In genomic region chr7:48097511-48098231, GRCh38 we compare ENCODE assay signal across 11 cellular contexts. TPM values are rescaled to one million over a fixed set of nuclear protein-coding genes. Genes with fewer than 3 reads are reported as not detected.
DNase-seq lines count a peak whose midpoint lies in the region; ATAC-seq and TF ChIP-seq lines count a peak whose summit lies in the region.
"Had no signal": no experiment of that assay in that cellular context is flagged by ENCODE, and none has a peak within 500 bp of the region (broad histone marks: within the 10 kb centered on the region; RNA-seq: fewer than 3 reads in every experiment).

No MANE protein-coding gene starts in this region.

- H3K27ac Mint-ChIP-seq in HFFc6, result peak overlapping the region; percentile 58
- H3K27ac Mint-ChIP-seq in activated naive CD8-positive, alpha-beta T cell treated with anti-CD3 and anti-CD28 coated beads for 36 hours, result peak overlapping the region; percentile 84

- H2AK5ac ChIP-seq in mesenchymal stem cell (ENCODE audit: low read length, severe bottlenecking), result peak overlapping the region; percentile 58

- no peak overlapping the region for H3K4me3 ChIP-seq in mesenchymal stem cell (ENCODE audit: insufficient read depth in 1 of 2, low read depth in 1 of 2, low read length in 2 of 2)
- H3K4me3 ChIP-seq: K562 had no signal

- H3K4me1 ChIP-seq in mesenchymal stem cell (ENCODE audit: control insufficient read depth, insufficient read depth, low read depth, low read length), result peaks cover 20% of the 10 kb centered on the region

- no peaks in the 10 kb centered on the region for H3K9me3 ChIP-seq in mesenchymal stem cell (ENCODE audit: control insufficient read depth, low read length)

- H3K27me3 Mint-ChIP-seq in HFFc6 (ENCODE audit: insufficient read depth), result peaks cover 3% of the 10 kb centered on the region
- H3K27me3 Mint-ChIP-seq in activated naive CD8-positive, alpha-beta T cell treated with anti-CD3 and anti-CD28 coated beads for 36 hours, result no peaks in the 10 kb centered on the region

- no peak for TF ChIP-seq CTCF in HFFc6 (IDR thresholded peaks at IDR 0.05)

- H3K4me1 Mint-ChIP-seq in HFFc6 (ENCODE audit: low read depth), result peaks cover 46% of the 10 kb centered on the region
- peaks cover 55% of the 10 kb centered on the region for H3K4me1 Mint-ChIP-seq in activated naive CD8-positive, alpha-beta T cell treated with anti-CD3 and anti-CD28 coated beads for 36 hours

- H3K27me3 ChIP-seq in mesenchymal stem cell (ENCODE audit: control insufficient read depth in 1 of 2, insufficient read depth in 1 of 2, low read length in 2 of 2), result no peaks in the 10 kb centered on the region

- H3K4me2 ChIP-seq in mesenchymal stem cell (ENCODE audit: low read length, poor library complexity, severe bottlenecking), result no peak overlapping the region

- H3K14ac ChIP-seq in mesenchymal stem cell (ENCODE audit: low read length in 2 of 2), result no peak overlapping the region

- no peak overlapping the region for H2AFZ ChIP-seq in mesenchymal stem cell (ENCODE audit: low read depth, low read length)

- no peak overlapping the region for H3K4me3 Mint-ChIP-seq in HFFc6
- peak overlapping the region; percentile 14 for H3K4me3 Mint-ChIP-seq in activated naive CD8-positive, alpha-beta T cell treated with anti-CD3 and anti-CD28 coated beads for 36 hours

- 64% methylated on average over 5 of the region's 6 CpGs for WGBS in mesenchymal stem cell

- H3K9me3 Mint-ChIP-seq in HFFc6, result no peaks in the 10 kb centered on the region
- no peaks in the 10 kb centered on the region for H3K9me3 Mint-ChIP-seq in activated naive CD8-positive, alpha-beta T cell treated with anti-CD3 and anti-CD28 coated beads for 36 hours

- H4K91ac ChIP-seq in mesenchymal stem cell (ENCODE audit: low read length), result no peak overlapping the region

- H3K27ac ChIP-seq in mesenchymal stem cell (ENCODE audit: low read length, poor library complexity, severe bottlenecking), result no peak overlapping the region

- peak overlapping the region in 1 of 2 experiments; percentile 17 for H3K4ac ChIP-seq in mesenchymal stem cell (ENCODE audit: low read depth in 1 of 2, low read length in 2 of 2)

- H3K36me3 ChIP-seq in mesenchymal stem cell (ENCODE audit: control insufficient read depth in 1 of 2, insufficient read depth in 2 of 2, low read depth in 1 of 2, low read length in 2 of 2), result peaks cover 29 to 74% of the 10 kb centered on the region in 2 experiments

- H3K36me3 Mint-ChIP-seq in HFFc6 (ENCODE audit: low read depth), result peaks cover 18% of the 10 kb centered on the region
- peaks cover 62% of the 10 kb centered on the region for H3K36me3 Mint-ChIP-seq in activated naive CD8-positive, alpha-beta T cell treated with anti-CD3 and anti-CD28 coated beads for 36 hours

- no peak overlapping the region for H3K18ac ChIP-seq in mesenchymal stem cell (ENCODE audit: low read depth in 1 of 2, low read length in 2 of 2)

- H2BK120ac ChIP-seq in mesenchymal stem cell (ENCODE audit: low read depth, low read length), result no peak overlapping the region

- no peak overlapping the region for H2BK15ac ChIP-seq in mesenchymal stem cell (ENCODE audit: low read depth, poor library complexity, severe bottlenecking)

- no peak overlapping the region for H2BK5ac ChIP-seq in mesenchymal stem cell (ENCODE audit: low read depth, low read length, poor library complexity, severe bottlenecking)

- peaks cover 28% of the 10 kb centered on the region for H3K79me1 ChIP-seq in mesenchymal stem cell (replicated peaks; ENCODE audit: low read length, poor library complexity, severe bottlenecking)

- H2BK12ac ChIP-seq in mesenchymal stem cell (ENCODE audit: low read length in 2 of 2), result peak overlapping the region in 1 of 2 experiments; percentile 10

- DNase-seq in CD1c-positive myeloid dendritic cell (ENCODE audit: extremely low spot score) (peak; percentile 75), HFFc6 (no peak), mesenchymal stem cell (no peak), NCI-H524 treated with DMSO at 0.1 percent for 48 hours (lab: John Stamatoyannopoulos, UW) (no peak), cerebellar nuclear complex (lab: John Stamatoyannopoulos, UW) (no peak)
- no peak for DNase-seq in activated naive CD8-positive, alpha-beta T cell treated with anti-CD3 and anti-CD28 coated beads for 36 hours
- DNase-seq in stimulated activated CD4-positive, alpha-beta T cell treated with anti-CD3 and anti-CD28 coated beads, Interleukin-4, amount 100 ng/mL, for 4 hours, result no peak
- DNase-seq: nucleus accumbens; stimulated activated CD4-positive, alpha-beta T cell treated with anti-CD3 and anti-CD28 coated beads, Interleukin-4, amount 100 ng/mL, for 24 hours had no signal

- H3K23ac ChIP-seq in mesenchymal stem cell (ENCODE audit: low read length in 2 of 2), result no peak overlapping the region

- H3K9ac ChIP-seq in mesenchymal stem cell (ENCODE audit: low read length), result peak overlapping the region; percentile 22

- no peak for ATAC-seq in HG03469 (IDR thresholded peaks at IDR 0.05; ENCODE audit: unreplicated experiment)
- ATAC-seq: K562 had no signal

- H4K8ac ChIP-seq in mesenchymal stem cell (ENCODE audit: low read length), result no peak overlapping the region

RNA-seq across cellular contexts. Expression of gene UPP1, which starts 8.6 kb away (rescaled TPM):
- total RNA-seq in HFFc6 (2021; fragmentation: NEBNext Ultra II Directional; extraction: Animal tissue kit (Norgen Biotek cat#: 25700)), result 10 to 100 TPM; 14.3 to 26.5 (median 22.6) TPM
- total RNA-seq in activated naive CD8-positive, alpha-beta T cell treated with anti-CD3 and anti-CD28 coated beads for 36 hours, result 10 to 100 TPM; 45.3 to 51.1 TPM
- polyA plus RNA-seq in mesenchymal stem cell (2013, experiment 1 of 2), result 38.2 TPM
- 37.1 TPM for polyA plus RNA-seq in mesenchymal stem cell (2013, experiment 2 of 2)
